Comparison of ENCODE assay signal across 2 cellular contexts in the genomic region with DNA sequence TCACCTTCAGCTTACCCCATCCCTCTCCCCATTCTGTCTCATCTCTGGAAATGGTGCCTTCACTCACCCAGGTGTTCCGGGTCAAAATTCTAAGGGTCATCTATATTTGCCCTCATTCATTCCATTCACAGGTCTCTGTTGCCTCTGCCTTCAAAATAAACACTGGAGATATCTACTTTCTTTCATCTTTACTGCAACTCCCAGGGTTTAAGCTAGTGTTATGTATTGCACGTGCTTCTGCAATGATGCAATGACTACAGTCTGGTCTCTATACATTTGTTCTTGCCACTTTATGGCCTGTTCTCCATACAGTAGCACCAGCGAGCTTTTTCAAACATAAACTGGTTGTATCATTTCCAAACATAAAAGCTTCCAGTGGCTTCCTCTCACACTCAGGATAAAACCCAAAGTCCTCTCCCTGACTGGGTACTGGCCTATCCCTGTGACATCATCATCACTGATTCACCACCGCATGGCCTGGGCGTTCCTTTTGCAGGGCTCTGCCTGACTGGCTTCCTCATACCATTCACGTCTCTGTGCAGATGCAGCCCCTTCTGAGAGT.
TF ChIP-seq lines count a peak whose summit lies in the region.

No MANE protein-coding gene starts in this region.

TF ChIP-seq in A549, 52 proteins besides CTCF, POLR2A, EP300 and RAD21:
- TF ChIP-seq HOXB5 (CRISPR knock-in tag; IDR thresholded peaks at IDR 0.05) (no peak), FOSL2 (IDR thresholded peaks at IDR 0.05) (no peak), FOSL2 (CRISPR knock-in tag; IDR thresholded peaks at IDR 0.05) (peak; percentile 74), TP53 (CRISPR knock-in tag; IDR thresholded peaks at IDR 0.05) (no peak), MYC (IDR thresholded peaks at IDR 0.05; ENCODE audit: borderline replicate concordance, low read length) (peak; percentile 83; the same call in 1 of the 2 replicates), HOXA7 (CRISPR knock-in tag; IDR thresholded peaks at IDR 0.05) (no peak), ESRRA (IDR thresholded peaks at IDR 0.05; ENCODE audit: borderline replicate concordance, low read length) (no peak), EHF (CRISPR knock-in tag; IDR thresholded peaks at IDR 0.05) (no peak), RCOR1 (IDR thresholded peaks at IDR 0.05; ENCODE audit: low read depth, low read length) (no peak), NR3C1 (IDR thresholded peaks at IDR 0.05) (no peak), TFCP2L1 (CRISPR knock-in tag; IDR thresholded peaks at IDR 0.05) (no peak)
- TF ChIP-seq, protein P1, sequence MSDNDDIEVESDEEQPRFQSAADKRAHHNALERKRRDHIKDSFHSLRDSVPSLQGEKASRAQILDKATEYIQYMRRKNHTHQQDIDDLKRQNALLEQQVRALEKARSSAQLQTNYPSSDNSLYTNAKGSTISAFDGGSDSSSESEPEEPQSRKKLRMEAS (IDR thresholded peaks at IDR 0.05) = peak; percentile 84
- TF ChIP-seq, protein P2, sequence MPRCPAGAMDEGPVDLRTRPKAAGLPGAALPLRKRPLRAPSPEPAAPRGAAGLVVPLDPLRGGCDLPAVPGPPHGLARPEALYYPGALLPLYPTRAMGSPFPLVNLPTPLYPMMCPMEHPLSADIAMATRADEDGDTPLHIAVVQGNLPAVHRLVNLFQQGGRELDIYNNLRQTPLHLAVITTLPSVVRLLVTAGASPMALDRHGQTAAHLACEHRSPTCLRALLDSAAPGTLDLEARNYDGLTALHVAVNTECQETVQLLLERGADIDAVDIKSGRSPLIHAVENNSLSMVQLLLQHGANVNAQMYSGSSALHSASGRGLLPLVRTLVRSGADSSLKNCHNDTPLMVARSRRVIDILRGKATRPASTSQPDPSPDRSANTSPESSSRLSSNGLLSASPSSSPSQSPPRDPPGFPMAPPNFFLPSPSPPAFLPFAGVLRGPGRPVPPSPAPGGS (IDR thresholded peaks at IDR 0.05) = no peak
- TF ChIP-seq, protein P3, sequence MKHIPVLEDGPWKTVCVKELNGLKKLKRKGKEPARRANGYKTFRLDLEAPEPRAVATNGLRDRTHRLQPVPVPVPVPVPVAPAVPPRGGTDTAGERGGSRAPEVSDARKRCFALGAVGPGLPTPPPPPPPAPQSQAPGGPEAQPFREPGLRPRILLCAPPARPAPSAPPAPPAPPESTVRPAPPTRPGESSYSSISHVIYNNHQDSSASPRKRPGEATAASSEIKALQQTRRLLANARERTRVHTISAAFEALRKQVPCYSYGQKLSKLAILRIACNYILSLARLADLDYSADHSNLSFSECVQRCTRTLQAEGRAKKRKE (CRISPR knock-in tag; IDR thresholded peaks at IDR 0.05; ENCODE audit: low read depth) = no peak

TF ChIP-seq in IMR-90, 13 proteins besides CTCF, POLR2A, EP300 and RAD21:
- TF ChIP-seq, protein P4, sequence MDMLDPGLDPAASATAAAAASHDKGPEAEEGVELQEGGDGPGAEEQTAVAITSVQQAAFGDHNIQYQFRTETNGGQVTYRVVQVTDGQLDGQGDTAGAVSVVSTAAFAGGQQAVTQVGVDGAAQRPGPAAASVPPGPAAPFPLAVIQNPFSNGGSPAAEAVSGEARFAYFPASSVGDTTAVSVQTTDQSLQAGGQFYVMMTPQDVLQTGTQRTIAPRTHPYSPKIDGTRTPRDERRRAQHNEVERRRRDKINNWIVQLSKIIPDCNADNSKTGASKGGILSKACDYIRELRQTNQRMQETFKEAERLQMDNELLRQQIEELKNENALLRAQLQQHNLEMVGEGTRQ (IDR thresholded peaks at IDR 0.05; ENCODE audit: low read depth, low read length) = no peak
- no peak for TF ChIP-seq RFX5 (IDR thresholded peaks at IDR 0.05; ENCODE audit: low read depth, low read length)
